In the genomic region with DNA sequence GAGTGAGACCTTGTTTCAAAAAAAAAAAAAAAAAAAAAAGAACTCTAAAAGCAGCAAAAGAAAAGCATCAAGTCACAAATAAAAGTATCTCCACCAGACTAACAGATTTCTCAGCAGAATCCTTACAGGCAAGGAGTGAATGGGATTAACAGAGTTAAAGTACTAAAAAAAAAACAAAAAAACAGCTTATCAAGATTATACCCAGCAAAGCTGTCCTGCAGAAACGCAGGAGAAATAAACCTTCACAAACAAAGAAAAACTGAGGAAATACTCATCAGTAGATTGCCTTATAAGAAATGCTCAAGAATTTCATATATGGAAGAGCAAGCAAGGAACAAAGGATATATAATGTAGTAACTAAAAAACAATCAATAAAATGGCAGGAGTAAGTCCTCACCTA, we compare ENCODE assay signal across 14 cellular contexts.
"Had no signal": no experiment of that assay in that cellular context is flagged by ENCODE, and none has a peak within 500 bp of the region (broad histone marks: within the 10 kb centered on the region; RNA-seq: fewer than 3 reads in every experiment).

No MANE protein-coding gene starts in this region.

- H3K27ac ChIP-seq: coronary artery, epithelial cell of prostate, gastroesophageal sphincter, neural progenitor cell, right atrium auricular region, tibial nerve, vagina had no signal

- H3K4me1 Mint-ChIP-seq: neural progenitor cell had no signal

- H3K4me2 ChIP-seq: neural progenitor cell had no signal

- H3K27ac Mint-ChIP-seq: neural progenitor cell had no signal

- H3K4me1 ChIP-seq: neural progenitor cell had no signal

- H3K4me3 ChIP-seq: coronary artery, gastroesophageal sphincter, neural progenitor cell, right atrium auricular region, tibial nerve, vagina had no signal

- H3K9me3 ChIP-seq: vagina had no signal

- ATAC-seq: activated CD4-positive, CD25-positive, alpha-beta regulatory T cell treated with anti-CD3 and anti-CD28 coated beads, Interleukin-2, amount 50 U/mL, for 24 hours; gastroesophageal sphincter had no signal

- H3K36me3 ChIP-seq: gastroesophageal sphincter, neural progenitor cell, right atrium auricular region, vagina had no signal

- H3K4me3 Mint-ChIP-seq: neural progenitor cell had no signal

- H2AFZ ChIP-seq: neural progenitor cell had no signal

- DNase-seq: activated CD4-positive, alpha-beta T cell treated with anti-CD3 and anti-CD28 coated beads, Interleukin-2, amount 50 U/mL, for 4 hours; effector CD4-positive, alpha-beta T cell; kidney; mesendoderm; small intestine; T-helper 2 cell had no signal

- H3K27me3 ChIP-seq: gastroesophageal sphincter, neural progenitor cell, right atrium auricular region, tibial nerve, vagina had no signal
